1 cellular context compared by ENCODE assay signal in the genomic region with DNA sequence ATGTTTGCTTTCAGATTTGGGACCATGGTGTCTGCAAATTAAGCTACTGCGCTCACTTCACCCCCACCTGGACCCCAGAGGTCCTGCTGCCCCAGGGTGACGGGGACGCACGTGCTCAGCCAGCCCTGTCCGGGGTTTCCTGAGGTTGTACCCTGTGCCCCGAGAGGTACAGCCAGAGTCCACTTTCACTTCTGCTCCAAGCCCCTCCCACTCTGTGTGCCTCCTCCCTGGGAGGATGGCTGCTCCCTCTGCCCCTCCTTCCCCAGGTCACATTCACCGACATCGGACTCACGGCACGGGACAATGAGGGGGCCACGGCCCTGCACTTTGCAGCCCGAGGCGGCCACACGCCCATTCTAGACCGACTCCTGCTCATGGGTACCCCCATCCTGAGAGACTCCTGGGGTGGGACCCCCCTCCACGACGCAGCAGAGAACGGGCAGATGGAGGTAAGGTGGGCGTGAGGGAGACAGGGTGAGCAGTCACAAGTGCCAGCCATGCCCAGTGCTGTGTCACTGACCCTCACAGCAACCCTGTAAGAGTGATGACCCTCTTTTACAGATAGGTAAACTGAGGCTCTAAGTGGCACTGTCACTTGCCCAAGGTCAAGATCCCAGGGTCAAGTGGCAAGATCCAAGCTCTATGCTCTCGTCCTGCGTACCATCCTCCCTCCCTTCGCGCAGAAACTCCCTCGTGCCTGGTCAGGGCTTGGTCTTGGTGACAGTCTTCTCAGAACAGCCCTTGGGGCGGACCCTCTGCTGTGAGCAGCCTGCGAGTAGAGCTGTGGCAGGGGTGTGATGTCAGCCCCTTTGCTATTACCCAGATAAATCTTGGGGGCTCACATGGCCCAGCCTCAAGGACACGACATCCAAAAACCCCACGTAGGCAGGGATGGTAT.
TF ChIP-seq lines count a peak whose summit lies in the region.

No MANE protein-coding gene starts in this region.

TF ChIP-seq in HepG2, 621 proteins besides CTCF, POLR2A, EP300 and RAD21 (continued from another document and continues in another):
- no peak; the same call in 1 of the 2 replicates for TF ChIP-seq ZNF660 (CRISPR knock-in tag; IDR thresholded peaks at IDR 0.05; ENCODE audit: borderline replicate concordance, low read depth)
- TF ChIP-seq, protein P1, sequence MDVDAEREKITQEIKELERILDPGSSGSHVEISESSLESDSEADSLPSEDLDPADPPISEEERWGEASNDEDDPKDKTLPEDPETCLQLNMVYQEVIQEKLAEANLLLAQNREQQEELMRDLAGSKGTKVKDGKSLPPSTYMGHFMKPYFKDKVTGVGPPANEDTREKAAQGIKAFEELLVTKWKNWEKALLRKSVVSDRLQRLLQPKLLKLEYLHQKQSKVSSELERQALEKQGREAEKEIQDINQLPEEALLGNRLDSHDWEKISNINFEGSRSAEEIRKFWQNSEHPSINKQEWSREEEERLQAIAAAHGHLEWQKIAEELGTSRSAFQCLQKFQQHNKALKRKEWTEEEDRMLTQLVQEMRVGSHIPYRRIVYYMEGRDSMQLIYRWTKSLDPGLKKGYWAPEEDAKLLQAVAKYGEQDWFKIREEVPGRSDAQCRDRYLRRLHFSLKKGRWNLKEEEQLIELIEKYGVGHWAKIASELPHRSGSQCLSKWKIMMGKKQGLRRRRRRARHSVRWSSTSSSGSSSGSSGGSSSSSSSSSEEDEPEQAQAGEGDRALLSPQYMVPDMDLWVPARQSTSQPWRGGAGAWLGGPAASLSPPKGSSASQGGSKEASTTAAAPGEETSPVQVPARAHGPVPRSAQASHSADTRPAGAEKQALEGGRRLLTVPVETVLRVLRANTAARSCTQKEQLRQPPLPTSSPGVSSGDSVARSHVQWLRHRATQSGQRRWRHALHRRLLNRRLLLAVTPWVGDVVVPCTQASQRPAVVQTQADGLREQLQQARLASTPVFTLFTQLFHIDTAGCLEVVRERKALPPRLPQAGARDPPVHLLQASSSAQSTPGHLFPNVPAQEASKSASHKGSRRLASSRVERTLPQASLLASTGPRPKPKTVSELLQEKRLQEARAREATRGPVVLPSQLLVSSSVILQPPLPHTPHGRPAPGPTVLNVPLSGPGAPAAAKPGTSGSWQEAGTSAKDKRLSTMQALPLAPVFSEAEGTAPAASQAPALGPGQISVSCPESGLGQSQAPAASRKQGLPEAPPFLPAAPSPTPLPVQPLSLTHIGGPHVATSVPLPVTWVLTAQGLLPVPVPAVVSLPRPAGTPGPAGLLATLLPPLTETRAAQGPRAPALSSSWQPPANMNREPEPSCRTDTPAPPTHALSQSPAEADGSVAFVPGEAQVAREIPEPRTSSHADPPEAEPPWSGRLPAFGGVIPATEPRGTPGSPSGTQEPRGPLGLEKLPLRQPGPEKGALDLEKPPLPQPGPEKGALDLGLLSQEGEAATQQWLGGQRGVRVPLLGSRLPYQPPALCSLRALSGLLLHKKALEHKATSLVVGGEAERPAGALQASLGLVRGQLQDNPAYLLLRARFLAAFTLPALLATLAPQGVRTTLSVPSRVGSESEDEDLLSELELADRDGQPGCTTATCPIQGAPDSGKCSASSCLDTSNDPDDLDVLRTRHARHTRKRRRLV (CRISPR knock-in tag; IDR thresholded peaks at IDR 0.05), result no peak
- TF ChIP-seq YY1 (IDR thresholded peaks at IDR 0.05; ENCODE audit: insufficient read depth, insufficient replicate concordance, low read depth, low read length), result no peak
- peak; percentile 81; the same call in 1 of the 2 replicates for TF ChIP-seq ZNF614 (CRISPR knock-in tag; IDR thresholded peaks at IDR 0.05; ENCODE audit: borderline replicate concordance)
- TF ChIP-seq SP1 (IDR thresholded peaks at IDR 0.05), result no peak
- peak; percentile 61; the same call in 1 of the 2 replicates for TF ChIP-seq SP1 (CRISPR knock-in tag; IDR thresholded peaks at IDR 0.05)
- no peak for TF ChIP-seq TOPORS (CRISPR knock-in tag; IDR thresholded peaks at IDR 0.05)
- TF ChIP-seq, protein P2, sequence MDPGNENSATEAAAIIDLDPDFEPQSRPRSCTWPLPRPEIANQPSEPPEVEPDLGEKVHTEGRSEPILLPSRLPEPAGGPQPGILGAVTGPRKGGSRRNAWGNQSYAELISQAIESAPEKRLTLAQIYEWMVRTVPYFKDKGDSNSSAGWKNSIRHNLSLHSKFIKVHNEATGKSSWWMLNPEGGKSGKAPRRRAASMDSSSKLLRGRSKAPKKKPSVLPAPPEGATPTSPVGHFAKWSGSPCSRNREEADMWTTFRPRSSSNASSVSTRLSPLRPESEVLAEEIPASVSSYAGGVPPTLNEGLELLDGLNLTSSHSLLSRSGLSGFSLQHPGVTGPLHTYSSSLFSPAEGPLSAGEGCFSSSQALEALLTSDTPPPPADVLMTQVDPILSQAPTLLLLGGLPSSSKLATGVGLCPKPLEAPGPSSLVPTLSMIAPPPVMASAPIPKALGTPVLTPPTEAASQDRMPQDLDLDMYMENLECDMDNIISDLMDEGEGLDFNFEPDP (CRISPR knock-in tag; conservative IDR thresholded peaks at IDR 0.05), result no peak
- TF ChIP-seq HNRNPUL1 (IDR thresholded peaks at IDR 0.05; ENCODE audit: low read depth, low read length), result no peak
- TF ChIP-seq JUND (CRISPR knock-in tag; IDR thresholded peaks at IDR 0.05), result no peak
- TF ChIP-seq, protein P3, sequence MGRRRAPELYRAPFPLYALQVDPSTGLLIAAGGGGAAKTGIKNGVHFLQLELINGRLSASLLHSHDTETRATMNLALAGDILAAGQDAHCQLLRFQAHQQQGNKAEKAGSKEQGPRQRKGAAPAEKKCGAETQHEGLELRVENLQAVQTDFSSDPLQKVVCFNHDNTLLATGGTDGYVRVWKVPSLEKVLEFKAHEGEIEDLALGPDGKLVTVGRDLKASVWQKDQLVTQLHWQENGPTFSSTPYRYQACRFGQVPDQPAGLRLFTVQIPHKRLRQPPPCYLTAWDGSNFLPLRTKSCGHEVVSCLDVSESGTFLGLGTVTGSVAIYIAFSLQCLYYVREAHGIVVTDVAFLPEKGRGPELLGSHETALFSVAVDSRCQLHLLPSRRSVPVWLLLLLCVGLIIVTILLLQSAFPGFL (CRISPR knock-in tag; IDR thresholded peaks at IDR 0.05), result no peak
- TF ChIP-seq, protein P4, sequence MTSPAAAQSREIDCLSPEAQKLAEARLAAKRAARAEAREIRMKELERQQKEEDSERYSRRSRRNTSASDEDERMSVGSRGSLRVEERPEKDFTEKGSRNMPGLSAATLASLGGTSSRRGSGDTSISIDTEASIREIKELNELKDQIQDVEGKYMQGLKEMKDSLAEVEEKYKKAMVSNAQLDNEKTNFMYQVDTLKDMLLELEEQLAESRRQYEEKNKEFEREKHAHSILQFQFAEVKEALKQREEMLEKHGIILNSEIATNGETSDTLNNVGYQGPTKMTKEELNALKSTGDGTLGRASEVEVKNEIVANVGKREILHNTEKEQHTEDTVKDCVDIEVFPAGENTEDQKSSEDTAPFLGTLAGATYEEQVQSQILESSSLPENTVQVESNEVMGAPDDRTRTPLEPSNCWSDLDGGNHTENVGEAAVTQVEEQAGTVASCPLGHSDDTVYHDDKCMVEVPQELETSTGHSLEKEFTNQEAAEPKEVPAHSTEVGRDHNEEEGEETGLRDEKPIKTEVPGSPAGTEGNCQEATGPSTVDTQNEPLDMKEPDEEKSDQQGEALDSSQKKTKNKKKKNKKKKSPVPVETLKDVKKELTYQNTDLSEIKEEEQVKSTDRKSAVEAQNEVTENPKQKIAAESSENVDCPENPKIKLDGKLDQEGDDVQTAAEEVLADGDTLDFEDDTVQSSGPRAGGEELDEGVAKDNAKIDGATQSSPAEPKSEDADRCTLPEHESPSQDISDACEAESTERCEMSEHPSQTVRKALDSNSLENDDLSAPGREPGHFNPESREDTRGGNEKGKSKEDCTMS (CRISPR knock-in tag; conservative IDR thresholded peaks at IDR 0.05), result no peak
- no peak for TF ChIP-seq SOX6 (IDR thresholded peaks at IDR 0.05)
- TF ChIP-seq SOX6 (CRISPR knock-in tag; IDR thresholded peaks at IDR 0.05), result no peak
- TF ChIP-seq, protein P5, sequence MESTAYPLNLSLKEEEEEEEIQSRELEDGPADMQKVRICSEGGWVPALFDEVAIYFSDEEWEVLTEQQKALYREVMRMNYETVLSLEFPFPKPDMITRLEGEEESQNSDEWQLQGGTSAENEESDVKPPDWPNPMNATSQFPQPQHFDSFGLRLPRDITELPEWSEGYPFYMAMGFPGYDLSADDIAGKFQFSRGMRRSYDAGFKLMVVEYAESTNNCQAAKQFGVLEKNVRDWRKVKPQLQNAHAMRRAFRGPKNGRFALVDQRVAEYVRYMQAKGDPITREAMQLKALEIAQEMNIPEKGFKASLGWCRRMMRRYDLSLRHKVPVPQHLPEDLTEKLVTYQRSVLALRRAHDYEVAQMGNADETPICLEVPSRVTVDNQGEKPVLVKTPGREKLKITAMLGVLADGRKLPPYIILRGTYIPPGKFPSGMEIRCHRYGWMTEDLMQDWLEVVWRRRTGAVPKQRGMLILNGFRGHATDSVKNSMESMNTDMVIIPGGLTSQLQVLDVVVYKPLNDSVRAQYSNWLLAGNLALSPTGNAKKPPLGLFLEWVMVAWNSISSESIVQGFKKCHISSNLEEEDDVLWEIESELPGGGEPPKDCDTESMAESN (CRISPR knock-in tag; conservative IDR thresholded peaks at IDR 0.05), result no peak
- no peak for TF ChIP-seq NFIB (CRISPR knock-in tag; IDR thresholded peaks at IDR 0.05; ENCODE audit: borderline replicate concordance)
- TF ChIP-seq, protein P6, sequence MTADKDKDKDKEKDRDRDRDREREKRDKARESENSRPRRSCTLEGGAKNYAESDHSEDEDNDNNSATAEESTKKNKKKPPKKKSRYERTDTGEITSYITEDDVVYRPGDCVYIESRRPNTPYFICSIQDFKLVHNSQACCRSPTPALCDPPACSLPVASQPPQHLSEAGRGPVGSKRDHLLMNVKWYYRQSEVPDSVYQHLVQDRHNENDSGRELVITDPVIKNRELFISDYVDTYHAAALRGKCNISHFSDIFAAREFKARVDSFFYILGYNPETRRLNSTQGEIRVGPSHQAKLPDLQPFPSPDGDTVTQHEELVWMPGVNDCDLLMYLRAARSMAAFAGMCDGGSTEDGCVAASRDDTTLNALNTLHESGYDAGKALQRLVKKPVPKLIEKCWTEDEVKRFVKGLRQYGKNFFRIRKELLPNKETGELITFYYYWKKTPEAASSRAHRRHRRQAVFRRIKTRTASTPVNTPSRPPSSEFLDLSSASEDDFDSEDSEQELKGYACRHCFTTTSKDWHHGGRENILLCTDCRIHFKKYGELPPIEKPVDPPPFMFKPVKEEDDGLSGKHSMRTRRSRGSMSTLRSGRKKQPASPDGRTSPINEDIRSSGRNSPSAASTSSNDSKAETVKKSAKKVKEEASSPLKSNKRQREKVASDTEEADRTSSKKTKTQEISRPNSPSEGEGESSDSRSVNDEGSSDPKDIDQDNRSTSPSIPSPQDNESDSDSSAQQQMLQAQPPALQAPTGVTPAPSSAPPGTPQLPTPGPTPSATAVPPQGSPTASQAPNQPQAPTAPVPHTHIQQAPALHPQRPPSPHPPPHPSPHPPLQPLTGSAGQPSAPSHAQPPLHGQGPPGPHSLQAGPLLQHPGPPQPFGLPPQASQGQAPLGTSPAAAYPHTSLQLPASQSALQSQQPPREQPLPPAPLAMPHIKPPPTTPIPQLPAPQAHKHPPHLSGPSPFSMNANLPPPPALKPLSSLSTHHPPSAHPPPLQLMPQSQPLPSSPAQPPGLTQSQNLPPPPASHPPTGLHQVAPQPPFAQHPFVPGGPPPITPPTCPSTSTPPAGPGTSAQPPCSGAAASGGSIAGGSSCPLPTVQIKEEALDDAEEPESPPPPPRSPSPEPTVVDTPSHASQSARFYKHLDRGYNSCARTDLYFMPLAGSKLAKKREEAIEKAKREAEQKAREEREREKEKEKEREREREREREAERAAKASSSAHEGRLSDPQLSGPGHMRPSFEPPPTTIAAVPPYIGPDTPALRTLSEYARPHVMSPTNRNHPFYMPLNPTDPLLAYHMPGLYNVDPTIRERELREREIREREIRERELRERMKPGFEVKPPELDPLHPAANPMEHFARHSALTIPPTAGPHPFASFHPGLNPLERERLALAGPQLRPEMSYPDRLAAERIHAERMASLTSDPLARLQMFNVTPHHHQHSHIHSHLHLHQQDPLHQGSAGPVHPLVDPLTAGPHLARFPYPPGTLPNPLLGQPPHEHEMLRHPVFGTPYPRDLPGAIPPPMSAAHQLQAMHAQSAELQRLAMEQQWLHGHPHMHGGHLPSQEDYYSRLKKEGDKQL (CRISPR knock-in tag; IDR thresholded peaks at IDR 0.05; ENCODE audit: low read depth), result no peak
- TF ChIP-seq, protein P7, sequence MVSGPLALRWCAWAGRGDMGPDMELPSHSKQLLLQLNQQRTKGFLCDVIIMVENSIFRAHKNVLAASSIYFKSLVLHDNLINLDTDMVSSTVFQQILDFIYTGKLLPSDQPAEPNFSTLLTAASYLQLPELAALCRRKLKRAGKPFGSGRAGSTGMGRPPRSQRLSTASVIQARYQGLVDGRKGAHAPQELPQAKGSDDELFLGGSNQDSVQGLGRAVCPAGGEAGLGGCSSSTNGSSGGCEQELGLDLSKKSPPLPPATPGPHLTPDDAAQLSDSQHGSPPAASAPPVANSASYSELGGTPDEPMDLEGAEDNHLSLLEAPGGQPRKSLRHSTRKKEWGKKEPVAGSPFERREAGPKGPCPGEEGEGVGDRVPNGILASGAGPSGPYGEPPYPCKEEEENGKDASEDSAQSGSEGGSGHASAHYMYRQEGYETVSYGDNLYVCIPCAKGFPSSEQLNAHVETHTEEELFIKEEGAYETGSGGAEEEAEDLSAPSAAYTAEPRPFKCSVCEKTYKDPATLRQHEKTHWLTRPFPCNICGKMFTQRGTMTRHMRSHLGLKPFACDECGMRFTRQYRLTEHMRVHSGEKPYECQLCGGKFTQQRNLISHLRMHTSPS (CRISPR knock-in tag; IDR thresholded peaks at IDR 0.05; ENCODE audit: low read depth), result no peak
- no peak for TF ChIP-seq GTF2F1 (IDR thresholded peaks at IDR 0.05; ENCODE audit: low read length)
- TF ChIP-seq, protein P8, sequence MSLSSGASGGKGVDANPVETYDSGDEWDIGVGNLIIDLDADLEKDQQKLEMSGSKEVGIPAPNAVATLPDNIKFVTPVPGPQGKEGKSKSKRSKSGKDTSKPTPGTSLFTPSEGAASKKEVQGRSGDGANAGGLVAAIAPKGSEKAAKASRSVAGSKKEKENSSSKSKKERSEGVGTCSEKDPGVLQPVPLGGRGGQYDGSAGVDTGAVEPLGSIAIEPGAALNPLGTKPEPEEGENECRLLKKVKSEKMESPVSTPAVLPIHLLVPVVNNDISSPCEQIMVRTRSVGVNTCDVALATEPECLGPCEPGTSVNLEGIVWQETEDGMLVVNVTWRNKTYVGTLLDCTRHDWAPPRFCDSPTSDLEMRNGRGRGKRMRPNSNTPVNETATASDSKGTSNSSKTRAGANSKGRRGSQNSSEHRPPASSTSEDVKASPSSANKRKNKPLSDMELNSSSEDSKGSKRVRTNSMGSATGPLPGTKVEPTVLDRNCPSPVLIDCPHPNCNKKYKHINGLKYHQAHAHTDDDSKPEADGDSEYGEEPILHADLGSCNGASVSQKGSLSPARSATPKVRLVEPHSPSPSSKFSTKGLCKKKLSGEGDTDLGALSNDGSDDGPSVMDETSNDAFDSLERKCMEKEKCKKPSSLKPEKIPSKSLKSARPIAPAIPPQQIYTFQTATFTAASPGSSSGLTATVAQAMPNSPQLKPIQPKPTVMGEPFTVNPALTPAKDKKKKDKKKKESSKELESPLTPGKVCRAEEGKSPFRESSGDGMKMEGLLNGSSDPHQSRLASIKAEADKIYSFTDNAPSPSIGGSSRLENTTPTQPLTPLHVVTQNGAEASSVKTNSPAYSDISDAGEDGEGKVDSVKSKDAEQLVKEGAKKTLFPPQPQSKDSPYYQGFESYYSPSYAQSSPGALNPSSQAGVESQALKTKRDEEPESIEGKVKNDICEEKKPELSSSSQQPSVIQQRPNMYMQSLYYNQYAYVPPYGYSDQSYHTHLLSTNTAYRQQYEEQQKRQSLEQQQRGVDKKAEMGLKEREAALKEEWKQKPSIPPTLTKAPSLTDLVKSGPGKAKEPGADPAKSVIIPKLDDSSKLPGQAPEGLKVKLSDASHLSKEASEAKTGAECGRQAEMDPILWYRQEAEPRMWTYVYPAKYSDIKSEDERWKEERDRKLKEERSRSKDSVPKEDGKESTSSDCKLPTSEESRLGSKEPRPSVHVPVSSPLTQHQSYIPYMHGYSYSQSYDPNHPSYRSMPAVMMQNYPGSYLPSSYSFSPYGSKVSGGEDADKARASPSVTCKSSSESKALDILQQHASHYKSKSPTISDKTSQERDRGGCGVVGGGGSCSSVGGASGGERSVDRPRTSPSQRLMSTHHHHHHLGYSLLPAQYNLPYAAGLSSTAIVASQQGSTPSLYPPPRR (CRISPR knock-in tag; IDR thresholded peaks at IDR 0.05; ENCODE audit: borderline replicate concordance), result no peak
- no peak for TF ChIP-seq ZNF441 (CRISPR knock-in tag; IDR thresholded peaks at IDR 0.05; ENCODE audit: borderline replicate concordance)
